In the genomic region with DNA sequence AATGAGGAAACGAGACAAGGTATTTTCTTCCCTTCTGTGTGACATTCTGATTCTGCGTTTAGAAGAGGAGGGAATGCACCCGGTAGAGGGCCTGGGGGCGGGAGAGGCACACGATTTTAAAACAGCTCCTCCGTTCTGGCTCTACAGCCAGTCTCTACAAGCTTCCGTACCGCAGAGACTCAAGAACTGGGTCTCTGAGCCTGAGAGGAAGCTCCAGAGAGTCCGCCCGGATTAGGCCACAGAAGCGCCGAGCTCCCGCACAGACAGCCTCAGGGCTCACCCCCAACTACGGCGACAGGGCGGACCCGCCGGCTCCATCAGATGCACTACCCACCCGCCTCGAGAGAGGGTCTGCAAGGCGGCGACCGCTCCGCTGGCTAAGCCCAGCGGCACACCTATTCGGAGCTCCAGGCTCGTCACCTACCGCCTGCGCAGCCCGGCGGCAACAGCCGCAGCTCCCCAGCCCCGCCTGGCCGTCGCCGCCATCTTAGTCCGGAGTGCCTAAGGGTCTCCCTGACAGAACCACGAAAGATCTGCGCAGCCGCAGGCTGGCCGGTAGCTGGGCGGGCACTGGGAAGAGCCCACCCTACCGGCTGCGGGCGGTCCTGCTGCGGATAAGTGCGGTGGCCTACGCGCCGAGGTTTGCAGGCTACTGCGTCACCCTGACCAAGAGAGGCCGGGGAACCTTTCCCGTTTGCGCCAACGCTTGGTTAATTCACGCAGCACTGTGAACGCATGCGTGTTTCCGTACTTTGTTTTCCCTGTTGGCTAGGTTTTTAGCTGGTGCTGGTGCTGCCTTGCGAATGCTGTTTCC, we compare ENCODE assay signal across 8 cellular contexts. TPM values are rescaled to one million over a fixed set of nuclear protein-coding genes. Genes with fewer than 3 reads are reported as not detected.
DNase-seq lines count a peak whose midpoint lies in the region; ATAC-seq and TF ChIP-seq lines count a peak whose summit lies in the region.

A gene (minus strand): TSS at position 499 of the 814 bp plus-strand sequence. CDS start 13 bp downstream, at position 486.

- peaks cover 34% of the 10 kb centered on the region for H3K79me2 ChIP-seq in Karpas-422 (ENCODE audit: low read length)

- H3K9me3 ChIP-seq in Karpas-422 (ENCODE audit: low read length) (no peaks in the 10 kb centered on the region; the same call in 1 of the 2 replicates), esophagus squamous epithelium (no peaks in the 10 kb centered on the region)

- peak; percentile 28 to 75 (median 67) for TF ChIP-seq CTCF in esophagus squamous epithelium (IDR thresholded peaks at IDR 0.05)

- H3K27me3 ChIP-seq in Karpas-422 (ENCODE audit: low read length) (no peaks in the 10 kb centered on the region), esophagus squamous epithelium (no peaks in the 10 kb centered on the region)

- no peaks in the 10 kb centered on the region for H3K9me2 ChIP-seq in Karpas-422 (replicated peaks; ENCODE audit: insufficient read depth, low read length)

- DNase-seq in Daoy (ENCODE audit: low read depth) = peak; percentile 96
- peak; percentile 98 for DNase-seq in Karpas-422
- peak; percentile 96 for DNase-seq in RKO (ENCODE audit: low spot score)
- peak; percentile 77 for DNase-seq in activated T-helper 1 cell treated with Interleukin-2 at 50 U/mL for 16 hours (ENCODE audit: low read depth)
- DNase-seq in esophagus squamous epithelium (lab: John Stamatoyannopoulos, UW) = peak; percentile 47
- peak; percentile 93 for DNase-seq in naive B cell

- peaks cover 28% of the 10 kb centered on the region for H3K4me1 ChIP-seq in Karpas-422 (ENCODE audit: low read length)
- H3K4me1 ChIP-seq in esophagus squamous epithelium = peaks cover 13 to 46% (median 16%) of the 10 kb centered on the region in 3 donors

- H3K27ac Mint-ChIP-seq in naive B cell = peak within 1 kb of the TSS; percentile 96 to 99 (median 99)
- peak within 1 kb of the TSS; percentile 98 for H3K27ac Mint-ChIP-seq in stimulated activated memory B cell treated with anti-CD40 and anti-IgM and Interleukin-4, amounts not matched to agents 10 μg/mL and 1 μg/mL and 100 μg/mL, for 72 hours

- H3K4me3 ChIP-seq in Karpas-422 (ENCODE audit: low read length) (peak within 1 kb of the TSS; percentile 80), esophagus squamous epithelium (peak within 1 kb of the TSS; percentile 80 to 94 (median 92))

- peak within 1 kb of the TSS; percentile 76 for H3K9ac ChIP-seq in Karpas-422 (ENCODE audit: low read length)

- intact Hi-C loops in esophagus squamous epithelium (cut with DNase I) = no loop called here

- no peaks in the 10 kb centered on the region for H3K27me3 Mint-ChIP-seq in naive B cell
- no peaks in the 10 kb centered on the region for H3K27me3 Mint-ChIP-seq in stimulated activated memory B cell treated with anti-CD40 and anti-IgM and Interleukin-4, amounts not matched to agents 10 μg/mL and 1 μg/mL and 100 μg/mL, for 72 hours

- no peaks in the 10 kb centered on the region for H3K36me3 ChIP-seq in Karpas-422 (ENCODE audit: insufficient read depth, low read length)
- H3K36me3 ChIP-seq in esophagus squamous epithelium = no peaks in the 10 kb centered on the region

- peak in 3 of 4 donors; percentile 25 to 80 (median 72) for TF ChIP-seq POLR2A in esophagus squamous epithelium (IDR thresholded peaks at IDR 0.05)

- H4K20me1 ChIP-seq in Karpas-422 (ENCODE audit: insufficient read depth, low read depth, low read length) = no peaks in the 10 kb centered on the region

- peak within 1 kb of the TSS; percentile 98 for H2AFZ ChIP-seq in Karpas-422 (ENCODE audit: low read length)

- H3K36me3 Mint-ChIP-seq in naive B cell = no peaks in the 10 kb centered on the region
- H3K36me3 Mint-ChIP-seq in stimulated activated memory B cell treated with anti-CD40 and anti-IgM and Interleukin-4, amounts not matched to agents 10 μg/mL and 1 μg/mL and 100 μg/mL, for 72 hours = no peaks in the 10 kb centered on the region

- 0% methylated on average over 14 to 23 of the region's 60 CpGs for whole genome bisulfite sequencing in esophagus squamous epithelium, 2 donors

- peak; percentile 93 for ATAC-seq in GM21825 (IDR thresholded peaks at IDR 0.05; ENCODE audit: unreplicated experiment)
- peak; percentile 83 to 85 for ATAC-seq in naive B cell (ENCODE audit: low read depth in 2 of 2)
- ATAC-seq in stimulated activated memory B cell treated with anti-CD40 and anti-IgM and Interleukin-4, amounts not matched to agents 10 μg/mL and 1 μg/mL and 100 μg/mL, for 72 hours = peak; percentile 98

- peaks cover 26 to 50% (median 34%) of the 10 kb centered on the region in 3 donors for H3K4me1 Mint-ChIP-seq in naive B cell
- H3K4me1 Mint-ChIP-seq in stimulated activated memory B cell treated with anti-CD40 and anti-IgM and Interleukin-4, amounts not matched to agents 10 μg/mL and 1 μg/mL and 100 μg/mL, for 72 hours = peaks cover 31% of the 10 kb centered on the region

- peak within 1 kb of the TSS; percentile 83 for H3K4me2 ChIP-seq in Karpas-422 (ENCODE audit: low read depth, low read length, poor library complexity, severe bottlenecking)

- H3K9me3 Mint-ChIP-seq in naive B cell = peaks cover 0 to 10% (median 3%) of the 10 kb centered on the region in 7 donors
- no peaks in the 10 kb centered on the region for H3K9me3 Mint-ChIP-seq in stimulated activated memory B cell treated with anti-CD40 and anti-IgM and Interleukin-4, amounts not matched to agents 10 μg/mL and 1 μg/mL and 100 μg/mL, for 72 hours

- H3K4me3 Mint-ChIP-seq in naive B cell = peak within 1 kb of the TSS; percentile 89 to 100 (median 98)
- H3K4me3 Mint-ChIP-seq in stimulated activated memory B cell treated with anti-CD40 and anti-IgM and Interleukin-4, amounts not matched to agents 10 μg/mL and 1 μg/mL and 100 μg/mL, for 72 hours = peak within 1 kb of the TSS; percentile 91

- H3K27ac ChIP-seq in Karpas-422 (ENCODE audit: low read length) (peak within 1 kb of the TSS; percentile 50), esophagus squamous epithelium (peak within 1 kb of the TSS; percentile 98 to 99 (median 98))

RNA-seq across cellular contexts. Expression of the gene that starts here (rescaled TPM):
- 36.0 and 40.6 TPM in 2 replicates for total RNA-seq in Daoy (2014; rRNA removed; shearing (Covaris generic))
- total RNA-seq in Karpas-422 (2014; rRNA removed; shearing (Covaris generic); ENCODE audit: low replicate concordance) = 42.8 and 51.3 TPM in 2 replicates
- 10 to 100 TPM; 17.4 to 26.2 (median 23.5) TPM for total RNA-seq in esophagus squamous epithelium
- 100 to 1,000 TPM; 107 to 152 (median 127) TPM for polyA plus RNA-seq in naive B cell (ENCODE audit: low read depth in 6 of 6)

Comparison
In these comparisons a context has a peak if more than half of its experiments do, and no peak if none do; other contexts are left out.
1. Peak in every context shown above with its lines: DNase-seq, ATAC-seq, H3K4me3 ChIP-seq and H3K27ac ChIP-seq.
2. DNase-seq: peak in every context shown above with its lines; median percentile 98 in Karpas-422; 96 in Daoy; 96 in RKO; 93 in naive B cell; 77 in activated T-helper 1 cell treated with Interleukin-2 at 50 U/mL for 16 hours; 47 in esophagus squamous epithelium.